ENCODE assay signal across 8 cellular contexts in the genomic region with DNA sequence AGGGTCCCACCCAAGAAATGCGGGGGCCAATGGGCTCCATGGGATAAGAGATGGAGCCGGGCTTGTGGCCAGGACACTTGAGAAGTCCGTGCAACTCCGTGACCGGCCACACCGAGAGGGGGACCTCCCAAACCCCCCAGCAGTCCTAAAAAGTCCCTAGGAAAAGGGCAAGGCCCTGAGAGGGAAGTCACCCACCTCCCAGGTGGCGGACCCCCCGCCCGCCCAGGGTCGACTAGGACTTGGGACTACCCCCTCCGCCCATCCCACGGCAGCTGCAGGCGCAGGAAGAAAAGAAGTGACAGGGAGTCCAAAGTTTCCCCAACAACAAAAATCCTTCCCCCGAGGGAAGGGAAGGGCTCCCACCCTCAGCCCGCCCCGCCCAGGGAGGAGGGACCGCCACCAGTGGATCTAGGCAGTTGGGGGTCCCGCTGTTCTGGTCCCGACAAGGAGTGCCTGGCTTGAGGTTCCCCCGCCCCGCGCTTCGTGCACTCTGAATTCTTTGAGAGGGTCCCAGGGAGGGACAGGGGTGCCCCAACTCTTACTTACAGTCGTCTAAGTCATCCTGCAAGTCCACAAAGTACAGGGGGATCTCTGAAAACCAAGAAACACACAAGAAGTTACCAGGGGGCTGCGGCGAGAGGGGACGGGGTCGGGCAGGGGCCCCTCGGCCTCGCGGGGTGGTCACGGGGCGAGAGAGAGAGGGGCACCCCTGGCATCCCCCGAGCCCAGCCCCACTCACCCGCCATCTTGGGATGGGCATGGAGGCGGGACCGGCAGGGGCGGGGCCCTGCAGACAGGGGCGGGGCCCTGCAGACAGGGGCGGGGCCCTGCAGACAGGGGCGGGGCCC. TPM values are rescaled to one million over a fixed set of nuclear protein-coding genes. Genes with fewer than 3 reads are reported as not detected.
A peak's percentile ranks its signal among the peaks of the same experiment; 100 is the strongest.
DNase-seq lines count a peak whose midpoint lies in the region; ATAC-seq and TF ChIP-seq lines count a peak whose summit lies in the region.

No MANE protein-coding gene starts in this region.

- 0 out of 2 replicates have a peak, but pooled peaks cover 5% of the 10 kb centered on the region for H4K20me1 ChIP-seq in IMR-90 (ENCODE audit: insufficient read depth, low read length)

- peak overlapping the region; percentile 91 for H3K4ac ChIP-seq in IMR-90 (ENCODE audit: low read depth, low read length)

- peak overlapping the region; percentile 65 for H3K18ac ChIP-seq in IMR-90 (ENCODE audit: low read depth, low read length)

- no peak overlapping the region for H2BK15ac ChIP-seq in IMR-90 (ENCODE audit: low read depth, low read length)

- TF ChIP-seq POLR2A in IMR-90 (IDR thresholded peaks at IDR 0.05; ENCODE audit: low read depth, low read length): no peak

- H3K9me3 Mint-ChIP-seq in activated CD8-positive, alpha-beta T cell treated with anti-CD3 and anti-CD28 coated beads for 36 hours: no peaks in the 10 kb centered on the region
- no peaks in the 10 kb centered on the region for H3K9me3 Mint-ChIP-seq in endothelial cell (ENCODE audit: unreplicated experiment)

- peak overlapping the region; percentile 57 for H2BK5ac ChIP-seq in IMR-90 (ENCODE audit: low read depth, low read length, poor library complexity, severe bottlenecking)

- TF ChIP-seq CTCF in IMR-90 (conservative IDR thresholded peaks at IDR 0.05; ENCODE audit: low read depth, low read length) (no peak), endothelial cell (IDR thresholded peaks at IDR 0.05; ENCODE audit: unreplicated experiment) (no peak), mucosa of descending colon (IDR thresholded peaks at IDR 0.05) (no peak), thoracic aorta (IDR thresholded peaks at IDR 0.05) (no peak)
- no peak for TF ChIP-seq CTCF in activated CD8-positive, alpha-beta T cell treated with anti-CD3 and anti-CD28 coated beads for 36 hours (IDR thresholded peaks at IDR 0.05)

- peaks cover 28 to 76% of the 10 kb centered on the region in 2 experiments for H3K79me1 ChIP-seq in IMR-90 (ENCODE audit: low read depth in 1 of 2, low read length in 2 of 2)

- H2AK5ac ChIP-seq in IMR-90 (ENCODE audit: low read depth, low read length): peak overlapping the region; percentile 64; the same call in 1 of the 2 replicates

- POLR2A ChIA-PET in IMR-90 (lab: Charles Lee; ENCODE audit: unreplicated experiment): no interaction called here
- POLR2A ChIA-PET in activated CD8-positive, alpha-beta T cell treated with anti-CD3 and anti-CD28 coated beads for 36 hours (lab: Charles Lee): interaction anchor here (0.6 to 3.3 kb wide), 4 partner anchors 12 to 80 kb away, joined by 3 to 14 read pairs (median 8); a partner anchor contains a TSS

- H3K9ac ChIP-seq in IMR-90 (ENCODE audit: low read depth, low read length): peak overlapping the region; percentile 90

- peak overlapping the region; percentile 75 for H3K27ac ChIP-seq in IMR-90 (ENCODE audit: insufficient read depth, low read length)
- H3K27ac ChIP-seq in thoracic aorta: peak overlapping the region; percentile 58 to 68

- H3K36me3 ChIP-seq in IMR-90 (ENCODE audit: control insufficient read depth, insufficient read depth, low read length): peaks cover 14% of the 10 kb centered on the region
- H3K36me3 ChIP-seq in mucosa of descending colon (ENCODE audit: low read depth): no peaks in the 10 kb centered on the region
- no peaks in the 10 kb centered on the region for H3K36me3 ChIP-seq in thoracic aorta

- peak overlapping the region; percentile 91 for H4K91ac ChIP-seq in IMR-90 (ENCODE audit: insufficient read depth, low read depth, low read length)

- peak overlapping the region; percentile 65 for H3K4me2 ChIP-seq in IMR-90 (ENCODE audit: low read depth, low read length)

- peak overlapping the region; percentile 85 for H4K5ac ChIP-seq in IMR-90 (ENCODE audit: low read depth, low read length)

- peaks cover 64% of the 10 kb centered on the region for H3K4me1 Mint-ChIP-seq in activated CD8-positive, alpha-beta T cell treated with anti-CD3 and anti-CD28 coated beads for 36 hours (ENCODE audit: low read depth)
- H3K4me1 Mint-ChIP-seq in endothelial cell (ENCODE audit: unreplicated experiment): peaks cover 37% of the 10 kb centered on the region

- peak; percentile 66 for DNase-seq in ELR (ENCODE audit: low read depth)
- peak; percentile 46 for DNase-seq in IMR-90
- DNase-seq in activated CD8-positive, alpha-beta T cell treated with anti-CD3 and anti-CD28 coated beads for 36 hours: peak; percentile 66
- peak; percentile 21 for DNase-seq in endothelial cell (ENCODE audit: low spot score)
- peak; percentile 66 to 86 (median 81) for DNase-seq in mucosa of descending colon
- DNase-seq in thoracic aorta (ENCODE audit: low spot score): no peak

- WGBS in IMR-90 (ENCODE audit: extremely low coverage in 2 of 2, insufficient read length in 1 of 2), 2 experiments: no CpG with 5 or more reads among the region's 41 CpGs

- peak overlapping the region; percentile 82 for H3K23ac ChIP-seq in IMR-90 (ENCODE audit: low read depth, low read length)

- peaks cover 13% of the 10 kb centered on the region for H3K9me1 ChIP-seq in IMR-90 (ENCODE audit: insufficient read depth, low read length)

- peak; percentile 55 for ATAC-seq in GM21529 (IDR thresholded peaks at IDR 0.05; ENCODE audit: unreplicated experiment)
- ATAC-seq in IMR-90 (ENCODE audit: low read depth): peak; percentile 86
- peak; percentile 60 for ATAC-seq in activated CD8-positive, alpha-beta T cell treated with anti-CD3 and anti-CD28 coated beads for 36 hours
- ATAC-seq in mucosa of descending colon: peak; percentile 17
- peak; percentile 73 for ATAC-seq in thoracic aorta (ENCODE audit: insufficient number of reproducible peaks, low FRiP score, low read depth)
- ATAC-seq in GM18517 (IDR thresholded peaks at IDR 0.05; ENCODE audit: unreplicated experiment): no peak

- BruUV-seq in IMR-90 (replicated peaks; lab: Mats Ljungman, UMichigan): no TSS peak

- peak overlapping the region; percentile 93 for H3K27ac Mint-ChIP-seq in activated CD8-positive, alpha-beta T cell treated with anti-CD3 and anti-CD28 coated beads for 36 hours
- H3K27ac Mint-ChIP-seq in endothelial cell (ENCODE audit: unreplicated experiment): no peak overlapping the region

- H3K36me3 Mint-ChIP-seq in activated CD8-positive, alpha-beta T cell treated with anti-CD3 and anti-CD28 coated beads for 36 hours (ENCODE audit: low read depth): peaks cover 35% of the 10 kb centered on the region
- peaks cover 17% of the 10 kb centered on the region for H3K36me3 Mint-ChIP-seq in endothelial cell (ENCODE audit: low read depth, unreplicated experiment)

- H2AK9ac ChIP-seq in IMR-90 (replicated peaks; ENCODE audit: low read depth, low read length, poor library complexity): peak overlapping the region; percentile 97

- H2AFZ ChIP-seq in IMR-90 (replicated peaks; ENCODE audit: low read length, poor library complexity): peak overlapping the region; percentile 98

- H3K27me3 Mint-ChIP-seq in activated CD8-positive, alpha-beta T cell treated with anti-CD3 and anti-CD28 coated beads for 36 hours: no peaks in the 10 kb centered on the region
- H3K27me3 Mint-ChIP-seq in endothelial cell (ENCODE audit: unreplicated experiment): peaks cover 9% of the 10 kb centered on the region

- peak overlapping the region; percentile 81 for H3K4me3 ChIP-seq in IMR-90 (ENCODE audit: insufficient read depth, low read depth, low read length)
- peak overlapping the region; percentile 92 for H3K4me3 ChIP-seq in mucosa of descending colon
- H3K4me3 ChIP-seq in thoracic aorta: peak overlapping the region; percentile 96

- peak overlapping the region; percentile 89 to 92; a peak in 3 of 4 replicates for H4K8ac ChIP-seq in IMR-90 (ENCODE audit: low read depth in 2 of 2, low read length in 2 of 2)

- in situ Hi-C loops in IMR-90 (cut with MboI; ENCODE audit: low sequenced_read_pairs): no loop called here

- H3K9me3 ChIP-seq in IMR-90 (ENCODE audit: control insufficient read depth, insufficient read depth, low read length) (no peaks in the 10 kb centered on the region), mucosa of descending colon (no peaks in the 10 kb centered on the region), thoracic aorta (no peaks in the 10 kb centered on the region)

- dilution Hi-C loops in IMR-90 (cut with HindIII; ENCODE audit: low sequenced_read_pairs, unreplicated experiment): no loop called here

- no peak overlapping the region for H2BK20ac ChIP-seq in IMR-90 (ENCODE audit: low read depth, low read length)

- H2BK120ac ChIP-seq in IMR-90 (ENCODE audit: low read depth, low read length): peak overlapping the region; percentile 74

- intact Hi-C loops in IMR-90 (cut with micrococcal nuclease): no loop called here
- intact Hi-C loops in activated CD8-positive, alpha-beta T cell treated with anti-CD3 and anti-CD28 coated beads for 36 hours (cut with micrococcal nuclease): loop anchor here (5.0 kb wide), 3 partner anchors 72 to 343 kb away; a partner anchor contains a TSS
- intact Hi-C loops in mucosa of descending colon (cut with DNase I, micrococcal nuclease): loop anchor here in 1 of 2 donors (5.0 kb wide), 1 partner anchor 143 kb away; no protein-coding TSS in a partner anchor

- peak overlapping the region; percentile 90 for H3K14ac ChIP-seq in IMR-90 (replicated peaks; ENCODE audit: low read depth, low read length)

- H3K27me3 ChIP-seq in IMR-90 (ENCODE audit: control insufficient read depth, insufficient read depth, low read length): no peaks in the 10 kb centered on the region
- no peaks in the 10 kb centered on the region for H3K27me3 ChIP-seq in thoracic aorta (replicated peaks; ENCODE audit: insufficient read depth)

- peaks cover 4% of the 10 kb centered on the region; the same call in 1 of the 2 replicates for H3K4me1 ChIP-seq in IMR-90 (ENCODE audit: control insufficient read depth, insufficient read depth, low read length)
- H3K4me1 ChIP-seq in mucosa of descending colon (ENCODE audit: low read depth): peaks cover 25% of the 10 kb centered on the region
- peaks cover 12 to 33% of the 10 kb centered on the region in 2 donors for H3K4me1 ChIP-seq in thoracic aorta (ENCODE audit: control insufficient read depth in 1 of 2, low read depth in 2 of 2)

- CTCF ChIA-PET in IMR-90 (lab: Yijun Ruan, JAX): no interaction called here
- CTCF ChIA-PET in activated CD8-positive, alpha-beta T cell treated with anti-CD3 and anti-CD28 coated beads for 36 hours (lab: Charles Lee): interaction anchor here (0.7 to 1.4 kb wide), 3 partner anchors 48 to 80 kb away, joined by 3 to 4 read pairs (median 3); a partner anchor contains a TSS

- H3K56ac ChIP-seq in IMR-90 (ENCODE audit: extremely low read depth, insufficient read depth, low read length): peak overlapping the region; percentile 38; the same call in 1 of the 2 replicates

- peak overlapping the region; percentile 81 for H3K4me3 Mint-ChIP-seq in activated CD8-positive, alpha-beta T cell treated with anti-CD3 and anti-CD28 coated beads for 36 hours
- H3K4me3 Mint-ChIP-seq in endothelial cell (ENCODE audit: unreplicated experiment): peak overlapping the region; percentile 91

- no peak for TF ChIP-seq RAD21 in IMR-90 (IDR thresholded peaks at IDR 0.05; ENCODE audit: low read length)

RNA-seq across cellular contexts. Expression of a gene that starts 0.6 kb away (rescaled TPM):
- total RNA-seq in IMR-90 (2012; rRNA removed) (8.2 and 16.1 TPM in 2 replicates), endothelial cell (ENCODE audit: unreplicated experiment) (14.2 TPM), mucosa of descending colon (10 to 100 TPM; 20.2 to 27.3 (median 21.0) TPM), thoracic aorta (10 to 100 TPM; 18.7 to 26.5 TPM)
- polyA plus RNA-seq in IMR-90 (2012; rRNA removed): 7.9 and 8.4 TPM in 2 replicates
- polyA plus RNA-seq in IMR-90 (2012; cell fraction: cytosol; rRNA removed): 3.4 and 4.3 TPM in 2 replicates
- 15.6 and 16.5 TPM in 2 replicates for polyA plus RNA-seq in IMR-90 (2012; cell fraction: nucleus; rRNA removed; ENCODE audit: low replicate concordance)
- total RNA-seq in activated CD8-positive, alpha-beta T cell treated with anti-CD3 and anti-CD28 coated beads for 36 hours: 1 to 10 TPM; 8.3 to 9.0 TPM
